Comparison of ENCODE assay signal across 8 cellular contexts in genomic region chr6:26233608-26234420, GRCh38.
DNase-seq lines count a peak whose midpoint lies in the region; ATAC-seq, FAIRE-seq and TF ChIP-seq lines count a peak whose summit lies in the region.

No MANE protein-coding gene starts in this region.

- H3K36me3 ChIP-seq in psoas muscle (ENCODE audit: insufficient read depth in 1 of 2, low read depth in 1 of 2), result no peaks in the 10 kb centered on the region

- ATAC-seq in HG03045 (IDR thresholded peaks at IDR 0.05; ENCODE audit: unreplicated experiment) (peak; percentile 36), psoas muscle (peak; percentile 53 to 67 (median 60))

- DNase-seq in NK-92 treated with Interleukin-12 subunit alpha and Interleukin-12 subunit beta, amount 100 ng/mL, for 24 hours (lab: John Stamatoyannopoulos, UW), result peak; percentile 68
- no peak for DNase-seq in NK-92 (lab: John Stamatoyannopoulos, UW; ENCODE audit: unreplicated experiment)
- DNase-seq in RCC 7860 (ENCODE audit: low spot score), result peak; percentile 40
- DNase-seq in activated naive CD4-positive, alpha-beta T cell treated with anti-CD3 and anti-CD28 coated beads, Interleukin-2, amount 50 U/mL, for 16 hours, result peak; percentile 52
- peak; percentile 80 for DNase-seq in cardiac septum (ENCODE audit: low spot score)
- DNase-seq in psoas muscle, result peak in 1 of 2 donors; percentile 57
- no peak for DNase-seq in DMS79 (lab: John Stamatoyannopoulos, UW)

- no peak for TF ChIP-seq CTCF in psoas muscle (IDR thresholded peaks at IDR 0.05)

- intact Hi-C loops in cardiac septum (cut with DNase I) (loop anchor here (5.0 kb wide), 1 partner anchor 38 kb away; a partner anchor contains a TSS), psoas muscle (cut with DNase I) (loop anchor here in 1 of 2 donors (5.0 kb wide), 2 partner anchors 37 to 38 kb away; a partner anchor contains a TSS)

- peak overlapping the region; percentile 51 for H3K27ac ChIP-seq in psoas muscle

- peaks cover 0 to 86% (median 18%) of the 10 kb centered on the region in 3 donors for H3K27me3 ChIP-seq in psoas muscle (ENCODE audit: insufficient read depth in 3 of 3, low read length in 2 of 3)

- H3K4me1 ChIP-seq in psoas muscle, result peaks cover 19% of the 10 kb centered on the region

- H3K9me3 ChIP-seq in psoas muscle, result no peaks in the 10 kb centered on the region

- 0 to 2% (median 2%) methylated on average over 34 of the region's 34 CpGs for whole genome bisulfite sequencing in psoas muscle, 3 donors

- no peak for FAIRE-seq in RCC 7860 (lab: Jason Lieb, UNC)

- peak overlapping the region; percentile 64 for H3K4me3 ChIP-seq in psoas muscle

Comparison
In these comparisons a context has a peak if more than half of its experiments do, and no peak if none do; other contexts are left out.
1. DNase-seq: peak in NK-92 treated with Interleukin-12 subunit alpha and Interleukin-12 subunit beta, amount 100 ng/mL, for 24 hours (single experiment), RCC 7860 (single experiment), activated naive CD4-positive, alpha-beta T cell treated with anti-CD3 and anti-CD28 coated beads, Interleukin-2, amount 50 U/mL, for 16 hours (single experiment) and cardiac septum (single experiment); none in NK-92 (single experiment) and DMS79 (single experiment).